In the genomic region with DNA sequence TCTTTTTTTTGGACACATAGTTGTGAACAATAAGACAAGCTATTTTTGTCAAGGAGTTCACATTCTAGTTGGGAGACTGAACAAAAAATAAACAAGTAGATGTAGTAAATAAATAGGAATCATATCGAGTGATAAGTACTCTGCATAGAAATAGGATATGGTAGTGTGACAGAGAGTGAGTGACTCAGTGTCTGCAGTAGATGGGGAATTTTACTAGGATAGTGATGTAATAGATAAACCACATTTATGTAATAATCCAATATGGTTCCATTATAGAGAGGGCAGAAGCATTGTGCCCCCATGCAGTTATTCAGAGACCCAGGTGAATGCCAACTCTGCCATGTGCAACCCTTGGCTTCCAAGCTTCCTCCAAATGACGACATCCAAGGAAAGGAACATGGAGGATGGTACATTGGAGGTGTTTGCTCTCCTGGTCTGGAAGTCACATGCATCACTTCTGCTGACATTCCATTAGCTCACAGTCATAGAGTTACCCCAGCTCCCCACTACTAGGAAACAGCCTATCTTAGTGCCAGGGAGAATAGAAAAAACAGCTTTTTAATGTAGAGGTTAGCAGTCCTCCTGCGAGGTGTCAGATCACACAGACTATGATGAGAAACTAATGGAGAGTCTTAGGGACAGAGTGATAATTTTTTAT, we compare ENCODE assay signal across 1 cellular context.
A peak's percentile ranks its signal among the peaks of the same experiment; 100 is the strongest.
TF ChIP-seq lines count a peak whose summit lies in the region.

No MANE protein-coding gene starts in this region.

TF ChIP-seq in IMR-90, 13 proteins besides CTCF, POLR2A, EP300 and RAD21:
- TF ChIP-seq CEBPB (IDR thresholded peaks at IDR 0.05; ENCODE audit: low read depth, low read length) (peak; percentile 68), RCOR1 (IDR thresholded peaks at IDR 0.05; ENCODE audit: insufficient replicate concordance, low read length) (peak; percentile 28), NFE2L2 (IDR thresholded peaks at IDR 0.05; ENCODE audit: low read depth, low read length) (no peak)
